11 cellular contexts compared by ENCODE assay signal in genomic region chr9:114518599-114519022, GRCh38. TPM values are rescaled to one million over a fixed set of nuclear protein-coding genes. Genes with fewer than 3 reads are reported as not detected.
A peak's percentile ranks its signal among the peaks of the same experiment; 100 is the strongest.
DNase-seq lines count a peak whose midpoint lies in the region; ATAC-seq lines count a peak whose summit lies in the region.
"Had no signal": no experiment of that assay in that cellular context is flagged by ENCODE, and none has a peak within 500 bp of the region (broad histone marks: within the 10 kb centered on the region; RNA-seq: fewer than 3 reads in every experiment).

No MANE protein-coding gene starts in this region.

- peaks cover 0 to 12% (median 6%) of the 10 kb centered on the region in 7 donors for H3K4me1 Mint-ChIP-seq in naive thymus-derived CD4-positive, alpha-beta T cell

- peaks cover 0 to 3% (median 0%) of the 10 kb centered on the region in 11 donors for H3K9me3 Mint-ChIP-seq in naive thymus-derived CD4-positive, alpha-beta T cell

- H3K36me3 ChIP-seq in naive thymus-derived CD4-positive, alpha-beta T cell (ENCODE audit: control insufficient read depth in 2 of 3, insufficient read depth in 3 of 3, low read length in 3 of 3): no peaks in the 10 kb centered on the region
- H3K36me3 ChIP-seq: esophagus squamous epithelium, thoracic aorta had no signal

- no peak for DNase-seq in naive thymus-derived CD4-positive, alpha-beta T cell
- DNase-seq in cerebellum (ENCODE audit: low spot score): no peak
- no peak for DNase-seq in pons (ENCODE audit: low spot score)
- DNase-seq: body of pancreas; esophagus squamous epithelium; stimulated activated CD4-positive, alpha-beta T cell treated with anti-CD3 and anti-CD28 coated beads, Interleukin-2, amount 100 ng/mL, for 24 hours had no signal

- H3K9me3 ChIP-seq in naive thymus-derived CD4-positive, alpha-beta T cell (ENCODE audit: control insufficient read depth in 2 of 3, low read length in 3 of 3): no peaks in the 10 kb centered on the region
- H3K9me3 ChIP-seq: body of pancreas, esophagus squamous epithelium, thoracic aorta had no signal

- H3K36me3 Mint-ChIP-seq in naive thymus-derived CD4-positive, alpha-beta T cell: peaks cover 0 to 3% (median 0%) of the 10 kb centered on the region in 5 donors

- ATAC-seq in GM19035 (IDR thresholded peaks at IDR 0.05; ENCODE audit: unreplicated experiment) (peak; percentile 87), GM21786 (IDR thresholded peaks at IDR 0.05; ENCODE audit: unreplicated experiment) (peak; percentile 84), HG03521 (IDR thresholded peaks at IDR 0.05; ENCODE audit: unreplicated experiment) (peak; percentile 71), HG03442 (IDR thresholded peaks at IDR 0.05; ENCODE audit: unreplicated experiment) (no peak)
- ATAC-seq in naive thymus-derived CD4-positive, alpha-beta T cell: peak; percentile 36
- ATAC-seq: body of pancreas had no signal

- no peak overlapping the region for H3K27ac ChIP-seq in naive thymus-derived CD4-positive, alpha-beta T cell (ENCODE audit: low read depth, low read length)
- H3K27ac ChIP-seq: body of pancreas, esophagus squamous epithelium, thoracic aorta had no signal

- peaks cover 0 to 39% (median 16%) of the 10 kb centered on the region in 5 donors for H3K27me3 Mint-ChIP-seq in naive thymus-derived CD4-positive, alpha-beta T cell

- H3K4me3 ChIP-seq in naive thymus-derived CD4-positive, alpha-beta T cell (ENCODE audit: low read length): no peak overlapping the region
- H3K4me3 ChIP-seq: body of pancreas, esophagus squamous epithelium, thoracic aorta had no signal

- CTCF ChIA-PET in naive thymus-derived CD4-positive, alpha-beta T cell (lab: Charles Lee): interaction anchor here (1.0 to 1.3 kb wide), 2 partner anchors 10 to 11 kb away, joined by 3 read pairs; no protein-coding TSS in a partner anchor

- intact Hi-C loops in naive thymus-derived CD4-positive, alpha-beta T cell (cut with micrococcal nuclease): no loop called here

- H3K27ac Mint-ChIP-seq in naive thymus-derived CD4-positive, alpha-beta T cell: peak overlapping the region in 1 of 9 donors; percentile 74

- peak overlapping the region in 2 of 10 donors; percentile 21 to 27 for H3K4me3 Mint-ChIP-seq in naive thymus-derived CD4-positive, alpha-beta T cell

- POLR2A ChIA-PET in naive thymus-derived CD4-positive, alpha-beta T cell (lab: Charles Lee): no interaction called here

- no peaks in the 10 kb centered on the region for H3K4me1 ChIP-seq in naive thymus-derived CD4-positive, alpha-beta T cell (ENCODE audit: control insufficient read depth in 2 of 2, insufficient read depth in 2 of 2, low read length in 2 of 2)
- H3K4me1 ChIP-seq: body of pancreas, esophagus squamous epithelium had no signal

- H3K27me3 ChIP-seq in naive thymus-derived CD4-positive, alpha-beta T cell (ENCODE audit: control insufficient read depth in 2 of 2, insufficient read depth in 2 of 2, low read length in 2 of 2): no peaks in the 10 kb centered on the region
- H3K27me3 ChIP-seq: body of pancreas had no signal

RNA-seq across cellular contexts. Expression of gene WHRN, which starts 13.3 kb away (rescaled TPM):
- total RNA-seq in naive thymus-derived CD4-positive, alpha-beta T cell: 10 to 100 TPM in 2 of 5 experiments, 1 to 10 TPM in 3; 1.1 to 24.0 (median 3.0) TPM
- polyA plus RNA-seq in naive thymus-derived CD4-positive, alpha-beta T cell: under 1 TPM in 1 of 2 donors, not detected in 1; 0.12 TPM
- total RNA-seq in cerebellum: 7.7 TPM
